In genomic region chr18:26652501-26652900, GRCh38 we compare ENCODE assay signal across 15 cellular contexts.
DNase-seq lines count a peak whose midpoint lies in the region; ATAC-seq, FAIRE-seq and TF ChIP-seq lines count a peak whose summit lies in the region.
"Had no signal": no experiment of that assay in that cellular context is flagged by ENCODE, and none has a peak within 500 bp of the region (broad histone marks: within the 10 kb centered on the region; RNA-seq: fewer than 3 reads in every experiment).

No MANE protein-coding gene starts in this region.

- intact Hi-C loops in dorsolateral prefrontal cortex (cut with DNase I) = loop anchor here (5.0 to 10.0 kb wide), 2 partner anchors 105 to 212 kb away; partner anchors contain the start of genes AQP4 (in 1 of the 2) and KCTD1 (in 1 of the 2)

- H3K27ac ChIP-seq in dorsolateral prefrontal cortex = peak overlapping the region in 56 of 59 donors; percentile 7 to 99 (median 96)
- peak overlapping the region; percentile 33 for H3K27ac ChIP-seq in substantia nigra (ENCODE audit: low read depth, low read length, poor library complexity, severe bottlenecking)
- H3K27ac ChIP-seq: BLaER1 treated with 17β-estradiol and CSF1 and Interleukin-3, amounts not matched to agents 10 nM and 100 nM had no signal

- H3K4me3 ChIP-seq in HAP-1 (no peak overlapping the region), dorsolateral prefrontal cortex (no peak overlapping the region)
- H3K4me3 ChIP-seq: BLaER1 treated with 17β-estradiol and CSF1 and Interleukin-3, amounts not matched to agents 10 nM and 100 nM; GM12878 had no signal

- DNase-seq in HAP-1 (ENCODE audit: low spot score in 2 of 2) (peak; percentile 50 to 81), NCI-H1048 (lab: John Stamatoyannopoulos, UW) (peak; percentile 86), dorsolateral prefrontal cortex (no peak), substantia nigra (lab: John Stamatoyannopoulos, UW) (no peak), DMS53 (lab: John Stamatoyannopoulos, UW) (no peak), GM19239 (ENCODE audit: insufficient read length, low spot score) (no peak)
- DNase-seq: Calu3; CD8-positive, alpha-beta T cell; DND-41; EL; GOT3; H7 had no signal

- no peak for FAIRE-seq in GM19239 (lab: Jason Lieb, UNC)
- FAIRE-seq: GM12878 had no signal

- no peak for ATAC-seq in HG02610 (IDR thresholded peaks at IDR 0.05; ENCODE audit: unreplicated experiment)
- ATAC-seq: CD8-positive, alpha-beta T cell; GM12878 had no signal

- H3K27me3 ChIP-seq in HAP-1 (ENCODE audit: low read depth) = peaks cover 33% of the 10 kb centered on the region
- no peaks in the 10 kb centered on the region for H3K27me3 ChIP-seq in dorsolateral prefrontal cortex

- no peaks in the 10 kb centered on the region for H3K36me3 ChIP-seq in HAP-1 (replicated peaks)
- H3K36me3 ChIP-seq: BLaER1 treated with 17β-estradiol and CSF1 and Interleukin-3, amounts not matched to agents 10 nM and 100 nM had no signal

- no peaks in the 10 kb centered on the region for H3K9me3 ChIP-seq in HAP-1
- H3K9me3 ChIP-seq: BLaER1 treated with 17β-estradiol and CSF1 and Interleukin-3, amounts not matched to agents 10 nM and 100 nM had no signal

- H3K4me1 ChIP-seq in HAP-1 = peaks cover 14% of the 10 kb centered on the region

- TF ChIP-seq CTCF in dorsolateral prefrontal cortex (IDR thresholded peaks at IDR 0.05 in 54 of 56, conservative IDR thresholded peaks at IDR 0.05 in 2 of 56; ENCODE audit: low read depth in 1 of 56, partially characterized antibody in 56 of 56) = no peak

- in situ Hi-C loops in HAP-1 (cut with MboI; ENCODE audit: low sequenced_read_pairs) = no loop called here

Comparison
In these comparisons a context has a peak if more than half of its experiments do, and no peak if none do; other contexts are left out.
1. DNase-seq: peak in HAP-1 (2 of 2) and NCI-H1048 (single experiment); none in dorsolateral prefrontal cortex (0 of 10), substantia nigra (0 of 49), DMS53 (single experiment) and GM19239 (single experiment).